Comparison of ENCODE assay signal across 22 cellular contexts in genomic region chr3:29249829-29250228, GRCh38. TPM values are rescaled to one million over a fixed set of nuclear protein-coding genes. Genes with fewer than 3 reads are reported as not detected.
A peak's percentile ranks its signal among the peaks of the same experiment; 100 is the strongest.
DNase-seq lines count a peak whose midpoint lies in the region; ATAC-seq and TF ChIP-seq lines count a peak whose summit lies in the region.
"Had no signal": no experiment of that assay in that cellular context is flagged by ENCODE, and none has a peak within 500 bp of the region (broad histone marks: within the 10 kb centered on the region; RNA-seq: fewer than 3 reads in every experiment).

No MANE protein-coding gene starts in this region.

- no peak overlapping the region for H3K4me2 ChIP-seq in OCI-LY7 (ENCODE audit: low read length)
- H3K4me2 ChIP-seq: A549, GM23338 had no signal

- DNase-seq in BE2C (peak; percentile 3), OCI-LY7 (ENCODE audit: low spot score) (no peak), glutamatergic neuron (no peak), psoas muscle (no peak), D341Med (ENCODE audit: low spot score) (no peak), NCI-H748 treated with DMSO at 0.1 percent for 48 hours (lab: John Stamatoyannopoulos, UW) (no peak)
- DNase-seq: 8988T; ACHN; AML-193; C1 segment of cervical spinal cord; Calu3; CD4-positive, alpha-beta memory T cell; COR-L47; DMS153; DND-41; H9 had no signal

- ATAC-seq in psoas muscle (no peak), GM18907 (IDR thresholded peaks at IDR 0.05; ENCODE audit: unreplicated experiment) (no peak), HG03045 (IDR thresholded peaks at IDR 0.05; ENCODE audit: unreplicated experiment) (no peak)
- ATAC-seq: A549, GM12878, GM23338, HCT116 had no signal

- 61 to 76% (median 62%) methylated on average over 5 of the region's 5 CpGs for WGBS in psoas muscle, 3 donors

- H3K27ac ChIP-seq in OCI-LY7 (ENCODE audit: low read depth, low read length, poor library complexity, severe bottlenecking) (no peak overlapping the region), psoas muscle (peak overlapping the region; percentile 0)
- H3K27ac ChIP-seq: A549 had no signal

- H3K79me2 ChIP-seq in OCI-LY7 (ENCODE audit: insufficient read depth, low read depth, low read length): no peaks in the 10 kb centered on the region

- H3K36me3 Mint-ChIP-seq in glutamatergic neuron (ENCODE audit: unreplicated experiment): no peaks in the 10 kb centered on the region
- H3K36me3 Mint-ChIP-seq: CD4-positive, alpha-beta memory T cell had no signal

- CTCF ChIA-PET in OCI-LY7 (lab: Charles Lee; ENCODE audit: unreplicated experiment): no interaction called here

- peaks cover 2% of the 10 kb centered on the region for H3K27me3 Mint-ChIP-seq in glutamatergic neuron (ENCODE audit: unreplicated experiment)
- H3K27me3 Mint-ChIP-seq: CD4-positive, alpha-beta memory T cell had no signal

- intact Hi-C loops in OCI-LY7 (cut with micrococcal nuclease; ENCODE audit: unreplicated experiment): no loop called here
- intact Hi-C loops in psoas muscle (cut with DNase I): no loop called here

- BruUV-seq in OCI-LY7 (replicated peaks; lab: Mats Ljungman, UMichigan): no TSS peak

- H3K4me1 ChIP-seq in BE2C (peaks cover 4% of the 10 kb centered on the region; the same call in 1 of the 2 replicates), OCI-LY7 (ENCODE audit: insufficient read depth, low read length, poor library complexity, severe bottlenecking) (peaks cover 10% of the 10 kb centered on the region), psoas muscle (peaks cover 27% of the 10 kb centered on the region)
- H3K4me1 ChIP-seq: A549 had no signal

- H3K27me3 ChIP-seq in BE2C (no peaks in the 10 kb centered on the region), psoas muscle (ENCODE audit: insufficient read depth in 3 of 3, low read length in 2 of 3) (no peaks in the 10 kb centered on the region)

- H3K4me3 ChIP-seq in BE2C (ENCODE audit: low read depth, low read length): no peak overlapping the region
- H3K4me3 ChIP-seq in OCI-LY7 (ENCODE audit: low read depth, low read length, poor library complexity, severe bottlenecking): no peak overlapping the region
- no peak overlapping the region for H3K4me3 ChIP-seq in psoas muscle
- H3K4me3 ChIP-seq: A549, GM12878, GM23338 had no signal

- H2AFZ ChIP-seq in OCI-LY7 (ENCODE audit: low read length): peak overlapping the region; percentile 17; the same call in 1 of the 2 replicates
- H2AFZ ChIP-seq: GM23338 had no signal

- no peak for TF ChIP-seq CTCF in BE2C (IDR thresholded peaks at IDR 0.05; ENCODE audit: low read depth, low read length)
- TF ChIP-seq CTCF in OCI-LY7 (conservative IDR thresholded peaks at IDR 0.05; ENCODE audit: low read length): no peak
- TF ChIP-seq CTCF in glutamatergic neuron (IDR thresholded peaks at IDR 0.05; ENCODE audit: partially characterized antibody, unreplicated experiment): no peak
- TF ChIP-seq CTCF in psoas muscle (IDR thresholded peaks at IDR 0.05): no peak

- H3K9me3 ChIP-seq in BE2C: no peaks in the 10 kb centered on the region
- H3K9me3 ChIP-seq in OCI-LY7 (ENCODE audit: low read length): no peaks in the 10 kb centered on the region
- no peaks in the 10 kb centered on the region for H3K9me3 ChIP-seq in psoas muscle
- H3K9me3 ChIP-seq: A549 had no signal

- no peaks in the 10 kb centered on the region for H3K9me2 ChIP-seq in OCI-LY7 (ENCODE audit: insufficient read depth, low read length)

- peaks cover 13% of the 10 kb centered on the region for H3K9me3 Mint-ChIP-seq in glutamatergic neuron (ENCODE audit: unreplicated experiment)
- H3K9me3 Mint-ChIP-seq: GM23338, H9 had no signal

- POLR2A ChIA-PET in OCI-LY7 (lab: Charles Lee): no interaction called here

- no peaks in the 10 kb centered on the region for H4K20me1 ChIP-seq in OCI-LY7 (ENCODE audit: insufficient read depth, low read length)

- peak overlapping the region; percentile 87 for H3K27ac Mint-ChIP-seq in glutamatergic neuron (ENCODE audit: unreplicated experiment)
- H3K27ac Mint-ChIP-seq: CD4-positive, alpha-beta memory T cell; GM23338; H9 had no signal

- peaks cover 37% of the 10 kb centered on the region for H3K4me1 Mint-ChIP-seq in glutamatergic neuron (ENCODE audit: low read depth, unreplicated experiment)
- H3K4me1 Mint-ChIP-seq: CD4-positive, alpha-beta memory T cell; GM23338; H9 had no signal

- no peak overlapping the region for H3K4me3 Mint-ChIP-seq in glutamatergic neuron (ENCODE audit: unreplicated experiment)
- H3K4me3 Mint-ChIP-seq: CD4-positive, alpha-beta memory T cell; GM23338; H9 had no signal

- no peaks in the 10 kb centered on the region for H3K36me3 ChIP-seq in BE2C
- H3K36me3 ChIP-seq in OCI-LY7 (ENCODE audit: insufficient read depth, low read length): no peaks in the 10 kb centered on the region
- no peaks in the 10 kb centered on the region for H3K36me3 ChIP-seq in psoas muscle (ENCODE audit: insufficient read depth in 1 of 2, low read depth in 1 of 2)

RNA-seq across cellular contexts. Expression of gene RBMS3, which starts 31.0 kb away (rescaled TPM):
- 29.4 TPM for polyA plus RNA-seq in BE2C (2012; ENCODE audit: insufficient read depth, insufficient read length, low read depth)
- total RNA-seq in OCI-LY7 (2014; rRNA removed; shearing (Covaris generic)): 1.0 and 2.0 TPM in 2 replicates
- not detected in 2 replicates for total RNA-seq in OCI-LY7 (2022)
- total RNA-seq in glutamatergic neuron (ENCODE audit: unreplicated experiment): 65.1 TPM
- 10 to 100 TPM; 23.5 to 34.5 (median 29.7) TPM for total RNA-seq in psoas muscle
- 1 to 10 TPM; 3.8 to 5.3 (median 4.3) TPM for polyA plus RNA-seq in psoas muscle

Comparison
In these comparisons a context has a peak if more than half of its experiments do, and no peak if none do; other contexts are left out.
1. RNA of gene RBMS3, which starts 31.0 kb away (total RNA-seq): 65.1 TPM in glutamatergic neuron (single experiment) and 23.5 to 34.5 TPM in psoas muscle; 1.0 to 2.0 TPM in OCI-LY7; every median in the first group is over 4 times any median in the second.